1 cellular context compared by ENCODE assay signal in genomic region chr3:172104471-172105072, GRCh38.
TF ChIP-seq lines count a peak whose summit lies in the region.

No MANE protein-coding gene starts in this region.

TF ChIP-seq in GM23338, 12 proteins besides CTCF, POLR2A, EP300 and RAD21 (continued from another document):
- TF ChIP-seq REST (IDR thresholded peaks at IDR 0.05; ENCODE audit: unreplicated experiment), result no peak
- TF ChIP-seq ETS1 (IDR thresholded peaks at IDR 0.05), result no peak
- TF ChIP-seq ZNF462 (CRISPR knock-in tag; IDR thresholded peaks at IDR 0.05), result no peak
